2 cellular contexts compared by ENCODE assay signal in the genomic region with DNA sequence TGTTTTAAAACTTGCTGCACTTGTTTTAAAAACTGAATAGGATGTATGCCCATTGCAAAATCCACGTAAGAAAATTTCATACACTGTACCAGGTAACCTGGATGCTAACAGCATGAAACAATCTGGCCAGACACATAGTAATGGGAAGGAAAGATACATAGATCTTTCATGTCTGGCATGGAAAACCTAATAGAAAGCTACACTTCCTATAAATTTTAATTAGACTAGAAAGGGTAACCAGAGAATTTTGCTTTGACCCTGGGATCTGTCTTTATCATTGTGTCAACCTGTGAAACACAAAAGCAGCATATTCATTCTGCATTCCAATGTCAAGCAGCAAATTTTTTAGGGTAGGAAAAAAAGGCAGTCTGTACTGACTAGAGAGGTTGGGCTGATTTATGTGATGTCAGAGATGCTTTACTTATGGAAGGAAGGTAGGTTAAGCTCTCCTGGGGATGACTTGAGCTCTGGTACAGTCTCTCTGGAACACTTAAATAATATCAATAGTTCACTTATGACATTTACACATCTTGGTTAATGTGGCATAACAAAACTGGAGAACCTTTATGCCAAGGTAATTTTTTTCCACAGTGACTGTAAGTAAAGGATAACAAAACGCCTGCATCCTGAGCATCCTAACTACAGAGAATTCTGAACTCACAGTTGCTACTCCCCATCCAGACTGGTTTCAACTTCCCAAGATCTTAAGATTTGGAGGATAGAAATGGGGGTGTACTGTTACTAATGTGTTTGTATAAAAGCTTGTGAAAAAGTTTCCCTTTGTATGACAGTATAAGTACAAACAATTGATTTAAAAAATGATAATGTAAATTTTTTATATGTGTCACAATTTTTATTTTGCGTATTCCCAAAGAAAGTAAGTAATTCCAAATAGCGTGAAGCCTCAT.
TF ChIP-seq lines count a peak whose summit lies in the region.

No MANE protein-coding gene starts in this region.

TF ChIP-seq in GM23338, 12 proteins besides CTCF, POLR2A, EP300 and RAD21 (continues in another document):
- TF ChIP-seq EZH2 (IDR thresholded peaks at IDR 0.05; ENCODE audit: low read depth, unreplicated experiment) (no peak), JUNB (IDR thresholded peaks at IDR 0.05; ENCODE audit: unreplicated experiment) (no peak), NANOG (IDR thresholded peaks at IDR 0.05; ENCODE audit: borderline replicate concordance) (no peak), ZNF331 (CRISPR knock-in tag; IDR thresholded peaks at IDR 0.05; ENCODE audit: low read depth) (no peak), CREB1 (CRISPR knock-in tag; IDR thresholded peaks at IDR 0.05; ENCODE audit: low read depth) (no peak), STAT1 (IDR thresholded peaks at IDR 0.05; ENCODE audit: unreplicated experiment) (no peak), EZH2phosphoT487 (IDR thresholded peaks at IDR 0.05; ENCODE audit: unreplicated experiment) (no peak), POLR2AphosphoS5 (IDR thresholded peaks at IDR 0.05; ENCODE audit: low read depth) (no peak), ZNF114 (CRISPR knock-in tag; IDR thresholded peaks at IDR 0.05) (no peak)
- TF ChIP-seq, protein P1, sequence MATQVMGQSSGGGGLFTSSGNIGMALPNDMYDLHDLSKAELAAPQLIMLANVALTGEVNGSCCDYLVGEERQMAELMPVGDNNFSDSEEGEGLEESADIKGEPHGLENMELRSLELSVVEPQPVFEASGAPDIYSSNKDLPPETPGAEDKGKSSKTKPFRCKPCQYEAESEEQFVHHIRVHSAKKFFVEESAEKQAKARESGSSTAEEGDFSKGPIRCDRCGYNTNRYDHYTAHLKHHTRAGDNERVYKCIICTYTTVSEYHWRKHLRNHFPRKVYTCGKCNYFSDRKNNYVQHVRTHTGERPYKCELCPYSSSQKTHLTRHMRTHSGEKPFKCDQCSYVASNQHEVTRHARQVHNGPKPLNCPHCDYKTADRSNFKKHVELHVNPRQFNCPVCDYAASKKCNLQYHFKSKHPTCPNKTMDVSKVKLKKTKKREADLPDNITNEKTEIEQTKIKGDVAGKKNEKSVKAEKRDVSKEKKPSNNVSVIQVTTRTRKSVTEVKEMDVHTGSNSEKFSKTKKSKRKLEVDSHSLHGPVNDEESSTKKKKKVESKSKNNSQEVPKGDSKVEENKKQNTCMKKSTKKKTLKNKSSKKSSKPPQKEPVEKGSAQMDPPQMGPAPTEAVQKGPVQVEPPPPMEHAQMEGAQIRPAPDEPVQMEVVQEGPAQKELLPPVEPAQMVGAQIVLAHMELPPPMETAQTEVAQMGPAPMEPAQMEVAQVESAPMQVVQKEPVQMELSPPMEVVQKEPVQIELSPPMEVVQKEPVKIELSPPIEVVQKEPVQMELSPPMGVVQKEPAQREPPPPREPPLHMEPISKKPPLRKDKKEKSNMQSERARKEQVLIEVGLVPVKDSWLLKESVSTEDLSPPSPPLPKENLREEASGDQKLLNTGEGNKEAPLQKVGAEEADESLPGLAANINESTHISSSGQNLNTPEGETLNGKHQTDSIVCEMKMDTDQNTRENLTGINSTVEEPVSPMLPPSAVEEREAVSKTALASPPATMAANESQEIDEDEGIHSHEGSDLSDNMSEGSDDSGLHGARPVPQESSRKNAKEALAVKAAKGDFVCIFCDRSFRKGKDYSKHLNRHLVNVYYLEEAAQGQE (IDR thresholded peaks at IDR 0.05; ENCODE audit: unreplicated experiment) = no peak
- TF ChIP-seq, protein P2, sequence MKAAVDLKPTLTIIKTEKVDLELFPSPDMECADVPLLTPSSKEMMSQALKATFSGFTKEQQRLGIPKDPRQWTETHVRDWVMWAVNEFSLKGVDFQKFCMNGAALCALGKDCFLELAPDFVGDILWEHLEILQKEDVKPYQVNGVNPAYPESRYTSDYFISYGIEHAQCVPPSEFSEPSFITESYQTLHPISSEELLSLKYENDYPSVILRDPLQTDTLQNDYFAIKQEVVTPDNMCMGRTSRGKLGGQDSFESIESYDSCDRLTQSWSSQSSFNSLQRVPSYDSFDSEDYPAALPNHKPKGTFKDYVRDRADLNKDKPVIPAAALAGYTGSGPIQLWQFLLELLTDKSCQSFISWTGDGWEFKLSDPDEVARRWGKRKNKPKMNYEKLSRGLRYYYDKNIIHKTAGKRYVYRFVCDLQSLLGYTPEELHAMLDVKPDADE (IDR thresholded peaks at IDR 0.05) = no peak

TF ChIP-seq in WTC11, 78 proteins besides CTCF, POLR2A, EP300 and RAD21:
- TF ChIP-seq, protein P3, sequence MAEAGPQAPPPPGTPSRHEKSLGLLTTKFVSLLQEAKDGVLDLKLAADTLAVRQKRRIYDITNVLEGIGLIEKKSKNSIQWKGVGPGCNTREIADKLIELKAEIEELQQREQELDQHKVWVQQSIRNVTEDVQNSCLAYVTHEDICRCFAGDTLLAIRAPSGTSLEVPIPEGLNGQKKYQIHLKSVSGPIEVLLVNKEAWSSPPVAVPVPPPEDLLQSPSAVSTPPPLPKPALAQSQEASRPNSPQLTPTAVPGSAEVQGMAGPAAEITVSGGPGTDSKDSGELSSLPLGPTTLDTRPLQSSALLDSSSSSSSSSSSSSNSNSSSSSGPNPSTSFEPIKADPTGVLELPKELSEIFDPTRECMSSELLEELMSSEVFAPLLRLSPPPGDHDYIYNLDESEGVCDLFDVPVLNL (CRISPR knock-in tag; IDR thresholded peaks at IDR 0.05; ENCODE audit: borderline replicate concordance, low read depth) = no peak
- TF ChIP-seq, protein P4, sequence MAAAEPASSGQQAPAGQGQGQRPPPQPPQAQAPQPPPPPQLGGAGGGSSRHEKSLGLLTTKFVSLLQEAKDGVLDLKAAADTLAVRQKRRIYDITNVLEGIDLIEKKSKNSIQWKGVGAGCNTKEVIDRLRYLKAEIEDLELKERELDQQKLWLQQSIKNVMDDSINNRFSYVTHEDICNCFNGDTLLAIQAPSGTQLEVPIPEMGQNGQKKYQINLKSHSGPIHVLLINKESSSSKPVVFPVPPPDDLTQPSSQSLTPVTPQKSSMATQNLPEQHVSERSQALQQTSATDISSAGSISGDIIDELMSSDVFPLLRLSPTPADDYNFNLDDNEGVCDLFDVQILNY (CRISPR knock-in tag; IDR thresholded peaks at IDR 0.05) = no peak
- no peak for TF ChIP-seq MYBL2 (CRISPR knock-in tag; IDR thresholded peaks at IDR 0.05)
- TF ChIP-seq SOX15 (CRISPR knock-in tag; IDR thresholded peaks at IDR 0.05) = no peak
- no peak for TF ChIP-seq SP1 (CRISPR knock-in tag; conservative IDR thresholded peaks at IDR 0.05)
- TF ChIP-seq SMAD4 (CRISPR knock-in tag; IDR thresholded peaks at IDR 0.05) = no peak
- TF ChIP-seq, protein P5, sequence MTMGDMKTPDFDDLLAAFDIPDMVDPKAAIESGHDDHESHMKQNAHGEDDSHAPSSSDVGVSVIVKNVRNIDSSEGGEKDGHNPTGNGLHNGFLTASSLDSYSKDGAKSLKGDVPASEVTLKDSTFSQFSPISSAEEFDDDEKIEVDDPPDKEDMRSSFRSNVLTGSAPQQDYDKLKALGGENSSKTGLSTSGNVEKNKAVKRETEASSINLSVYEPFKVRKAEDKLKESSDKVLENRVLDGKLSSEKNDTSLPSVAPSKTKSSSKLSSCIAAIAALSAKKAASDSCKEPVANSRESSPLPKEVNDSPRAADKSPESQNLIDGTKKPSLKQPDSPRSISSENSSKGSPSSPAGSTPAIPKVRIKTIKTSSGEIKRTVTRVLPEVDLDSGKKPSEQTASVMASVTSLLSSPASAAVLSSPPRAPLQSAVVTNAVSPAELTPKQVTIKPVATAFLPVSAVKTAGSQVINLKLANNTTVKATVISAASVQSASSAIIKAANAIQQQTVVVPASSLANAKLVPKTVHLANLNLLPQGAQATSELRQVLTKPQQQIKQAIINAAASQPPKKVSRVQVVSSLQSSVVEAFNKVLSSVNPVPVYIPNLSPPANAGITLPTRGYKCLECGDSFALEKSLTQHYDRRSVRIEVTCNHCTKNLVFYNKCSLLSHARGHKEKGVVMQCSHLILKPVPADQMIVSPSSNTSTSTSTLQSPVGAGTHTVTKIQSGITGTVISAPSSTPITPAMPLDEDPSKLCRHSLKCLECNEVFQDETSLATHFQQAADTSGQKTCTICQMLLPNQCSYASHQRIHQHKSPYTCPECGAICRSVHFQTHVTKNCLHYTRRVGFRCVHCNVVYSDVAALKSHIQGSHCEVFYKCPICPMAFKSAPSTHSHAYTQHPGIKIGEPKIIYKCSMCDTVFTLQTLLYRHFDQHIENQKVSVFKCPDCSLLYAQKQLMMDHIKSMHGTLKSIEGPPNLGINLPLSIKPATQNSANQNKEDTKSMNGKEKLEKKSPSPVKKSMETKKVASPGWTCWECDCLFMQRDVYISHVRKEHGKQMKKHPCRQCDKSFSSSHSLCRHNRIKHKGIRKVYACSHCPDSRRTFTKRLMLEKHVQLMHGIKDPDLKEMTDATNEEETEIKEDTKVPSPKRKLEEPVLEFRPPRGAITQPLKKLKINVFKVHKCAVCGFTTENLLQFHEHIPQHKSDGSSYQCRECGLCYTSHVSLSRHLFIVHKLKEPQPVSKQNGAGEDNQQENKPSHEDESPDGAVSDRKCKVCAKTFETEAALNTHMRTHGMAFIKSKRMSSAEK (CRISPR knock-in tag; IDR thresholded peaks at IDR 0.05; ENCODE audit: borderline replicate concordance) = no peak
- no peak for TF ChIP-seq TP53 (CRISPR knock-in tag; IDR thresholded peaks at IDR 0.05)
- TF ChIP-seq, protein P6, sequence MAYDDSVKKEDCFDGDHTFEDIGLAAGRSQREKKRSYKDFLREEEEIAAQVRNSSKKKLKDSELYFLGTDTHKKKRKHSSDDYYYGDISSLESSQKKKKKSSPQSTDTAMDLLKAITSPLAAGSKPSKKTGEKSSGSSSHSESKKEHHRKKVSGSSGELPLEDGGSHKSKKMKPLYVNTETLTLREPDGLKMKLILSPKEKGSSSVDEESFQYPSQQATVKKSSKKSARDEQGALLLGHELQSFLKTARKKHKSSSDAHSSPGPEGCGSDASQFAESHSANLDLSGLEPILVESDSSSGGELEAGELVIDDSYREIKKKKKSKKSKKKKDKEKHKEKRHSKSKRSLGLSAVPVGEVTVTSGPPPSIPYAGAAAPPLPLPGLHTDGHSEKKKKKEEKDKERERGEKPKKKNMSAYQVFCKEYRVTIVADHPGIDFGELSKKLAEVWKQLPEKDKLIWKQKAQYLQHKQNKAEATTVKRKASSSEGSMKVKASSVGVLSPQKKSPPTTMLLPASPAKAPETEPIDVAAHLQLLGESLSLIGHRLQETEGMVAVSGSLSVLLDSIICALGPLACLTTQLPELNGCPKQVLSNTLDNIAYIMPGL (CRISPR knock-in tag; IDR thresholded peaks at IDR 0.05) = no peak
- TF ChIP-seq, protein P7, sequence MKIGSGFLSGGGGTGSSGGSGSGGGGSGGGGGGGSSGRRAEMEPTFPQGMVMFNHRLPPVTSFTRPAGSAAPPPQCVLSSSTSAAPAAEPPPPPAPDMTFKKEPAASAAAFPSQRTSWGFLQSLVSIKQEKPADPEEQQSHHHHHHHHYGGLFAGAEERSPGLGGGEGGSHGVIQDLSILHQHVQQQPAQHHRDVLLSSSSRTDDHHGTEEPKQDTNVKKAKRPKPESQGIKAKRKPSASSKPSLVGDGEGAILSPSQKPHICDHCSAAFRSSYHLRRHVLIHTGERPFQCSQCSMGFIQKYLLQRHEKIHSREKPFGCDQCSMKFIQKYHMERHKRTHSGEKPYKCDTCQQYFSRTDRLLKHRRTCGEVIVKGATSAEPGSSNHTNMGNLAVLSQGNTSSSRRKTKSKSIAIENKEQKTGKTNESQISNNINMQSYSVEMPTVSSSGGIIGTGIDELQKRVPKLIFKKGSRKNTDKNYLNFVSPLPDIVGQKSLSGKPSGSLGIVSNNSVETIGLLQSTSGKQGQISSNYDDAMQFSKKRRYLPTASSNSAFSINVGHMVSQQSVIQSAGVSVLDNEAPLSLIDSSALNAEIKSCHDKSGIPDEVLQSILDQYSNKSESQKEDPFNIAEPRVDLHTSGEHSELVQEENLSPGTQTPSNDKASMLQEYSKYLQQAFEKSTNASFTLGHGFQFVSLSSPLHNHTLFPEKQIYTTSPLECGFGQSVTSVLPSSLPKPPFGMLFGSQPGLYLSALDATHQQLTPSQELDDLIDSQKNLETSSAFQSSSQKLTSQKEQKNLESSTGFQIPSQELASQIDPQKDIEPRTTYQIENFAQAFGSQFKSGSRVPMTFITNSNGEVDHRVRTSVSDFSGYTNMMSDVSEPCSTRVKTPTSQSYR (CRISPR knock-in tag; IDR thresholded peaks at IDR 0.05) = no peak
- TF ChIP-seq ZNF138 (CRISPR knock-in tag; conservative IDR thresholded peaks at IDR 0.05) = no peak
- TF ChIP-seq PRRX2 (CRISPR knock-in tag; IDR thresholded peaks at IDR 0.05) = no peak
